20 cellular contexts compared by ENCODE assay signal in the genomic region with DNA sequence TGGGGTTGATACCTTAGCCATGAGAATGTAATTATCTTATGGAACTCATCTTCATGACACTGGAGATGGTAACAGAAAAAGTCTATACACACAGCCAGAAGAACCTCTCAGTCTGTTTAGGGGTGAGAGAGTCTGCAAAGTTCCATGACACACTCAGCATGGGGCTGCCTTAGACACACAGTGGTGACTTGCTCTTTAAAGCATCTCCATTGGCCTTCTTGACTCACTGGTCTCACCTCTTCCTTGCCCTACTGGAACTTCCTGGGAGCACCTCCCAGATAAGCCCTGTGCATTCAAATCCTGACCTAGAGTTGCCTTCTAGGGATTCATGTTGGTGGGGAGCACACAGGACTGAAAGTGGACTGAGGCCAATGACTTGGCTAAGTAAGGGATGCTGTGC. TPM values are rescaled to one million over a fixed set of nuclear protein-coding genes. Genes with fewer than 3 reads are reported as not detected.
A peak's percentile ranks its signal among the peaks of the same experiment; 100 is the strongest.
DNase-seq lines count a peak whose midpoint lies in the region; ATAC-seq and TF ChIP-seq lines count a peak whose summit lies in the region.
"Had no signal": no experiment of that assay in that cellular context is flagged by ENCODE, and none has a peak within 500 bp of the region (broad histone marks: within the 10 kb centered on the region; RNA-seq: fewer than 3 reads in every experiment).

No MANE protein-coding gene starts in this region.

- no peaks in the 10 kb centered on the region for H3K27me3 ChIP-seq in left ventricle myocardium inferior (ENCODE audit: low read depth)
- H3K27me3 ChIP-seq in endodermal cell (ENCODE audit: control insufficient read depth, insufficient read depth, low read length, poor library complexity, severe bottlenecking), result no peaks in the 10 kb centered on the region
- H3K27me3 ChIP-seq: SJSA1 had no signal

- no peak overlapping the region for H3K9ac ChIP-seq in endodermal cell (ENCODE audit: extremely low read depth, low read length, poor library complexity, severe bottlenecking)

- peak; percentile 7 for ATAC-seq in left ventricle myocardium superior
- peak; percentile 83 for ATAC-seq in left colon
- no peak for ATAC-seq in HG03460 (IDR thresholded peaks at IDR 0.05; ENCODE audit: unreplicated experiment)
- ATAC-seq in GM18868 (IDR thresholded peaks at IDR 0.05; ENCODE audit: unreplicated experiment), result no peak
- no peak for ATAC-seq in GM21360 (IDR thresholded peaks at IDR 0.05; ENCODE audit: unreplicated experiment)
- ATAC-seq: PC-3 had no signal

- no peaks in the 10 kb centered on the region for H3K27me3 Mint-ChIP-seq in endodermal cell (ENCODE audit: insufficient read depth)

- no peak overlapping the region for H3K4me3 Mint-ChIP-seq in endodermal cell
- H3K4me3 Mint-ChIP-seq: B cell had no signal

- TF ChIP-seq CTCF in left ventricle myocardium inferior (IDR thresholded peaks at IDR 0.05; ENCODE audit: borderline replicate concordance) (no peak), endodermal cell (conservative IDR thresholded peaks at IDR 0.05) (no peak)

- H3K9me3 Mint-ChIP-seq in endodermal cell, result no peaks in the 10 kb centered on the region

- no peak overlapping the region for H3K4me3 ChIP-seq in left ventricle myocardium inferior
- no peak overlapping the region for H3K4me3 ChIP-seq in endodermal cell (ENCODE audit: low read length)
- H3K4me3 ChIP-seq: SJSA1 had no signal

- peaks cover 5% of the 10 kb centered on the region for H3K4me1 Mint-ChIP-seq in endodermal cell
- H3K4me1 Mint-ChIP-seq: B cell had no signal

- H3K9me3 ChIP-seq in left ventricle myocardium inferior (replicated peaks) (no peaks in the 10 kb centered on the region), endodermal cell (ENCODE audit: control insufficient read depth, low read length) (no peaks in the 10 kb centered on the region)
- H3K9me3 ChIP-seq: SJSA1 had no signal

- no peak overlapping the region for H3K27ac Mint-ChIP-seq in endodermal cell
- H3K27ac Mint-ChIP-seq: B cell had no signal

- H3K36me3 ChIP-seq in left ventricle myocardium inferior, result no peaks in the 10 kb centered on the region
- H3K36me3 ChIP-seq in endodermal cell (ENCODE audit: control insufficient read depth, insufficient read depth, low read length), result no peaks in the 10 kb centered on the region
- H3K36me3 ChIP-seq: SJSA1 had no signal

- H3K4me1 ChIP-seq in left ventricle myocardium inferior (peaks cover 57% of the 10 kb centered on the region), endodermal cell (ENCODE audit: control insufficient read depth, insufficient read depth, low read length) (no peaks in the 10 kb centered on the region)

- H3K36me3 Mint-ChIP-seq in endodermal cell (ENCODE audit: low read depth), result no peaks in the 10 kb centered on the region

- no peak for DNase-seq in left ventricle myocardium superior
- DNase-seq in left ventricle myocardium inferior, result no peak
- DNase-seq in endodermal cell, result peak; percentile 44
- DNase-seq in left colon, result no peak
- DNase-seq in T-helper 2 cell, result no peak
- DNase-seq: DMS79 treated with DMSO at 0.1 percent for 48 hours, GDM1, MM.1S, NCI-H1092, NCI-H1436 treated with DMSO at 0.1 percent for 48 hours, NCI-H2029 treated with DMSO at 0.1 percent for 48 hours, NCI-H2171, NCI-H526, PC-3 had no signal

- intact Hi-C loops in left ventricle myocardium superior (cut with micrococcal nuclease) (no loop called here), left ventricle myocardium inferior (cut with micrococcal nuclease) (no loop called here), left colon (cut with DNase I, micrococcal nuclease) (no loop called here)

- H3K27ac ChIP-seq in left ventricle myocardium inferior (replicated peaks) (no peak overlapping the region), endodermal cell (ENCODE audit: low read depth, low read length) (no peak overlapping the region)
- H3K27ac ChIP-seq: 22Rv1, SJSA1 had no signal

RNA-seq across cellular contexts. Expression of gene MAGI1, which starts 9.3 kb away (rescaled TPM):
- 37.5 TPM for total RNA-seq in left ventricle myocardium superior
- total RNA-seq in left ventricle myocardium inferior, result 36.6 TPM
- total RNA-seq in endodermal cell, result 10 to 100 TPM; 38.6 to 45.1 TPM
- polyA plus RNA-seq in endodermal cell (2013, experiment 1 of 2), result 33.5 TPM
- 28.6 TPM for polyA plus RNA-seq in endodermal cell (2013, experiment 2 of 2)
- 10 to 100 TPM; 45.9 to 49.2 TPM for total RNA-seq in left colon

Comparison
In these comparisons a context has a peak if more than half of its experiments do, and no peak if none do; other contexts are left out.
1. ATAC-seq: peak in left ventricle myocardium superior (single experiment) and left colon (single experiment); none in HG03460 (single experiment), GM18868 (single experiment) and GM21360 (single experiment).